11 cellular contexts compared by ENCODE assay signal in the genomic region with DNA sequence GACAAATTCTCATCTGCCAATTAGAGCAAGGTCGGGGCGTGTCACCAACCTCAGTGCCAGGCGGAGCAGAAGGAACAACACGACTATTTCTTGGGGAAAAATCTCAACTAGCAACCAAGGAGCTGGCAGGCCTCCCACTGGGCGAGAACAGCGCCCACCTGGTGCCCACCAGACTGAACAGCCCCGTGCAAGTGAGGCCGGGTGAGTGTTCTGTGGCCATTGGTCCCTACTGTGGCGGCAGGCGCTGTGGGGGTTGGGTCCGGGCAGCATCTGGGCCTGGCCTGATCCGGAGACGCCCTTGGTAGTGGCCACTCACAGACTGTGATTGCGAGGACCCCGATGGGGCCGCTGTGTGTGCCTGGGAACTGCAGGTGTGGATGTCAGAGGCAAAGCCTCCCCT. TPM values are rescaled to one million over a fixed set of nuclear protein-coding genes. Genes with fewer than 3 reads are reported as not detected.
DNase-seq lines count a peak whose midpoint lies in the region; ATAC-seq and TF ChIP-seq lines count a peak whose summit lies in the region.
"Had no signal": no experiment of that assay in that cellular context is flagged by ENCODE, and none has a peak within 500 bp of the region (broad histone marks: within the 10 kb centered on the region; RNA-seq: fewer than 3 reads in every experiment).

No MANE protein-coding gene starts in this region.

- peak overlapping the region; percentile 85 to 92 (median 89) for H3K27ac Mint-ChIP-seq in CD14-positive monocyte
- H3K27ac Mint-ChIP-seq in natural killer cell treated with Interleukin-12 subunit alpha and Interleukin-12 subunit beta and Interleukin-15 and Interleukin-18, amount 100 ng/mL, for 72 hours = peak overlapping the region; percentile 80 to 83

- peaks cover 21 to 41% (median 25%) of the 10 kb centered on the region in 3 donors for H3K27me3 Mint-ChIP-seq in CD14-positive monocyte (ENCODE audit: low read depth in 3 of 3)
- H3K27me3 Mint-ChIP-seq in natural killer cell treated with Interleukin-12 subunit alpha and Interleukin-12 subunit beta and Interleukin-15 and Interleukin-18, amount 100 ng/mL, for 72 hours = no peaks in the 10 kb centered on the region

- peaks cover 0 to 2% (median 0%) of the 10 kb centered on the region in 7 donors for H3K9me3 Mint-ChIP-seq in CD14-positive monocyte
- H3K9me3 Mint-ChIP-seq in natural killer cell treated with Interleukin-12 subunit alpha and Interleukin-12 subunit beta and Interleukin-15 and Interleukin-18, amount 100 ng/mL, for 72 hours = no peaks in the 10 kb centered on the region

- H3K27me3 ChIP-seq in effector memory CD4-positive, alpha-beta T cell (replicated peaks; ENCODE audit: control insufficient read depth, insufficient read depth, low read length, poor library complexity, severe bottlenecking) = no peaks in the 10 kb centered on the region
- H3K27me3 ChIP-seq: breast epithelium had no signal

- no peak overlapping the region for H3K4me3 Mint-ChIP-seq in CD14-positive monocyte
- H3K4me3 Mint-ChIP-seq in natural killer cell treated with Interleukin-12 subunit alpha and Interleukin-12 subunit beta and Interleukin-15 and Interleukin-18, amount 100 ng/mL, for 72 hours = peak overlapping the region; percentile 73

- peaks cover 68% of the 10 kb centered on the region for H3K4me1 Mint-ChIP-seq in CD14-positive monocyte
- H3K4me1 Mint-ChIP-seq in natural killer cell treated with Interleukin-12 subunit alpha and Interleukin-12 subunit beta and Interleukin-15 and Interleukin-18, amount 100 ng/mL, for 72 hours (ENCODE audit: low read depth in 2 of 2) = peaks cover 41 to 46% of the 10 kb centered on the region in 2 donors

- peak overlapping the region; percentile 97 for H3K27ac ChIP-seq in KOPT-K1 (ENCODE audit: low read depth, low read length, poor library complexity, severe bottlenecking)
- peak overlapping the region; percentile 63 for H3K27ac ChIP-seq in effector memory CD4-positive, alpha-beta T cell (ENCODE audit: insufficient read depth, low read length, poor library complexity, severe bottlenecking)

- H3K4me1 ChIP-seq in effector memory CD4-positive, alpha-beta T cell (ENCODE audit: control insufficient read depth, insufficient read depth, low read length, poor library complexity, severe bottlenecking) = peaks cover 73% of the 10 kb centered on the region

- peaks cover 33 to 56% of the 10 kb centered on the region in 2 donors for H3K36me3 Mint-ChIP-seq in CD14-positive monocyte
- H3K36me3 Mint-ChIP-seq in natural killer cell treated with Interleukin-12 subunit alpha and Interleukin-12 subunit beta and Interleukin-15 and Interleukin-18, amount 100 ng/mL, for 72 hours = no peaks in the 10 kb centered on the region

- H3K4me3 ChIP-seq in effector memory CD4-positive, alpha-beta T cell (ENCODE audit: insufficient read depth, low read depth, low read length, poor library complexity, severe bottlenecking) = no peak overlapping the region
- H3K4me3 ChIP-seq: breast epithelium had no signal

- TF ChIP-seq CTCF in CD14-positive monocyte (IDR thresholded peaks at IDR 0.05) = no peak

- H3K9me3 ChIP-seq in KOPT-K1 (ENCODE audit: insufficient read depth, low read length, poor library complexity, severe bottlenecking) = no peaks in the 10 kb centered on the region
- H3K9me3 ChIP-seq in effector memory CD4-positive, alpha-beta T cell (ENCODE audit: control insufficient read depth, low read length) = no peaks in the 10 kb centered on the region
- H3K9me3 ChIP-seq: breast epithelium had no signal

- intact Hi-C loops in CD14-positive monocyte (cut with micrococcal nuclease) = loop anchor here in 1 of 2 donors (5.0 kb wide), 1 partner anchor 93 kb away; no protein-coding TSS in a partner anchor

- H3K36me3 ChIP-seq in KOPT-K1 (ENCODE audit: insufficient read depth, low read length) = peaks cover 55% of the 10 kb centered on the region
- H3K36me3 ChIP-seq in effector memory CD4-positive, alpha-beta T cell (ENCODE audit: control insufficient read depth, insufficient read depth, low read length) = peaks cover 6% of the 10 kb centered on the region
- H3K36me3 ChIP-seq: breast epithelium had no signal

- ATAC-seq in natural killer cell treated with Interleukin-12 subunit alpha and Interleukin-12 subunit beta and Interleukin-15 and Interleukin-18, amount 100 ng/mL, for 72 hours = no peak
- ATAC-seq: PC-3 had no signal

- no peak for DNase-seq in CD14-positive monocyte (ENCODE audit: low spot score)
- DNase-seq in effector memory CD4-positive, alpha-beta T cell = no peak
- no peak for DNase-seq in natural killer cell treated with Interleukin-12 subunit alpha and Interleukin-12 subunit beta and Interleukin-15 and Interleukin-18, amount 100 ng/mL, for 72 hours (ENCODE audit: low spot score)
- DNase-seq in middle frontal gyrus (ENCODE audit: extremely low spot score, low spot score) = no peak
- no peak for DNase-seq in NCI-H1105 treated with DMSO at 0.1 percent for 48 hours (lab: John Stamatoyannopoulos, UW)
- no peak for DNase-seq in NCI-H2107 (lab: John Stamatoyannopoulos, UW)
- DNase-seq: GF-D8, NCI-H446, PC-3 had no signal

RNA-seq across cellular contexts. Expression of a gene that starts 11.5 kb away (rescaled TPM):
- polyA plus RNA-seq in CD14-positive monocyte = 1 to 10 TPM; 1.4 to 2.2 TPM
- total RNA-seq in natural killer cell treated with Interleukin-12 subunit alpha and Interleukin-12 subunit beta and Interleukin-15 and Interleukin-18, amount 100 ng/mL, for 72 hours = 10 to 100 TPM; 57.3 to 85.0 TPM

RNA-seq across cellular contexts. Expression of a gene that starts 51.6 kb away (rescaled TPM):
- 10 to 100 TPM; 11.1 to 19.1 TPM for polyA plus RNA-seq in CD14-positive monocyte
- total RNA-seq in natural killer cell treated with Interleukin-12 subunit alpha and Interleukin-12 subunit beta and Interleukin-15 and Interleukin-18, amount 100 ng/mL, for 72 hours = 100 to 1,000 TPM; 104 to 121 TPM
